In genomic region chr11:67351275-67352005, GRCh38 we compare ENCODE assay signal across 1 cellular context.
A peak's percentile ranks its signal among the peaks of the same experiment; 100 is the strongest.
TF ChIP-seq lines count a peak whose summit lies in the region.

No MANE protein-coding gene starts in this region.

TF ChIP-seq in K562, 482 proteins besides CTCF, POLR2A, EP300 and RAD21 (continued from another document):
- TF ChIP-seq E2F8 (IDR thresholded peaks at IDR 0.05; ENCODE audit: low read depth, partially characterized antibody) (no peak), ZNF217 (CRISPR knock-in tag; IDR thresholded peaks at IDR 0.05) (no peak), KAT8 (IDR thresholded peaks at IDR 0.05; ENCODE audit: low read depth) (no peak), TCF7L2 (IDR thresholded peaks at IDR 0.05; ENCODE audit: low read depth, low read length) (no peak), JUND (IDR thresholded peaks at IDR 0.05; ENCODE audit: borderline replicate concordance, low read depth, low read length) (peak; percentile 89), JUND (tag; IDR thresholded peaks at IDR 0.05; ENCODE audit: borderline replicate concordance, low read depth, low read length) (peak; percentile 92; the same call in 2 of the 3 replicates), SMARCA5 (IDR thresholded peaks at IDR 0.05) (no peak)
- TF ChIP-seq, protein P1, sequence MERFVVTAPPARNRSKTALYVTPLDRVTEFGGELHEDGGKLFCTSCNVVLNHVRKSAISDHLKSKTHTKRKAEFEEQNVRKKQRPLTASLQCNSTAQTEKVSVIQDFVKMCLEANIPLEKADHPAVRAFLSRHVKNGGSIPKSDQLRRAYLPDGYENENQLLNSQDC (CRISPR knock-in tag; IDR thresholded peaks at IDR 0.05), result no peak
